In the genomic region with DNA sequence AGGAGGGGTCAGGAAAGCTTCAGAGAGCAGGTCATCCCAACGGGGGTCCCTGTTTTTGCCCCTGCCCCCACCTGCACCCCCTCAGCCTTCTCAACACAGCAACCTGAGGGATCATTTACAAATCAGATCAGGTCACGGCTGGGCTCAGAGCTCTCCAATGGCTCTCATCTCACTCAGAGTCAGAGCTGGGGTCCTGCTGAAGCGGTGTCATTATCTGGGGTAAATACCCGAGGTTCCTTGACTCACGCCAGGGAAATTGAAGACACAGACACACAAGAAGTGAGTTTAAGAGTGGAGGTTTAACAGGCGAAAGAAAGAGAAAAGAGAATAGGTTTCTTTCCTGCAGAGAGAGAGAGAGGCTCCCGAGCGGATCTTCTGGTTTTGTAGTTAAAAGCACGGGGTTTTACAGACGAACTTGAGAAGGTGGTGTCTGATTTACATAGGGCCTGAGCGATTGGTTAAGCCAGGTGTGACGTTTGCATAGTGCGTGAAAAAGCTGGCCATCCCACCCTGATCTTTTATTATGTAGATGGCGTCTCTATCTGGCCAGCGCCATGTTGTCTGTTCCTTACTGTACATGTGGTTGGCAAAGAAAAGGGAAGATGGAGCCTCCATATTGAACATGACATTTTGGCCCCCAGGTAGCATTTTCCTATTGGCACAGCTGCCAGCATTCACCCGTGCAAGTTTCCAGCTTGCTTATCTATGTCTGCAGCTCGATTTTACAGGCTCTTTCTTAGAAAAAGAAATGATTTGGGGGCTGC, we compare ENCODE assay signal across 1 cellular context.
TF ChIP-seq lines count a peak whose summit lies in the region.

No MANE protein-coding gene starts in this region.

TF ChIP-seq in WTC11, 78 proteins besides CTCF, POLR2A, EP300 and RAD21 (continued from another document):
- TF ChIP-seq ATF6 (CRISPR knock-in tag; IDR thresholded peaks at IDR 0.05) (no peak), MAX (CRISPR knock-in tag; IDR thresholded peaks at IDR 0.05) (peak; percentile 65), GRHL2 (CRISPR knock-in tag; IDR thresholded peaks at IDR 0.05; ENCODE audit: insufficient replicate concordance, severe bottlenecking) (no peak), ZNF671 (CRISPR knock-in tag; IDR thresholded peaks at IDR 0.05) (no peak), PREB (CRISPR knock-in tag; IDR thresholded peaks at IDR 0.05; ENCODE audit: borderline replicate concordance) (no peak), NFATC4 (CRISPR knock-in tag; IDR thresholded peaks at IDR 0.05) (no peak), ZNF532 (CRISPR knock-in tag; IDR thresholded peaks at IDR 0.05; ENCODE audit: borderline replicate concordance) (peak; percentile 50; the same call in 1 of the 2 replicates)
- TF ChIP-seq, protein P1, sequence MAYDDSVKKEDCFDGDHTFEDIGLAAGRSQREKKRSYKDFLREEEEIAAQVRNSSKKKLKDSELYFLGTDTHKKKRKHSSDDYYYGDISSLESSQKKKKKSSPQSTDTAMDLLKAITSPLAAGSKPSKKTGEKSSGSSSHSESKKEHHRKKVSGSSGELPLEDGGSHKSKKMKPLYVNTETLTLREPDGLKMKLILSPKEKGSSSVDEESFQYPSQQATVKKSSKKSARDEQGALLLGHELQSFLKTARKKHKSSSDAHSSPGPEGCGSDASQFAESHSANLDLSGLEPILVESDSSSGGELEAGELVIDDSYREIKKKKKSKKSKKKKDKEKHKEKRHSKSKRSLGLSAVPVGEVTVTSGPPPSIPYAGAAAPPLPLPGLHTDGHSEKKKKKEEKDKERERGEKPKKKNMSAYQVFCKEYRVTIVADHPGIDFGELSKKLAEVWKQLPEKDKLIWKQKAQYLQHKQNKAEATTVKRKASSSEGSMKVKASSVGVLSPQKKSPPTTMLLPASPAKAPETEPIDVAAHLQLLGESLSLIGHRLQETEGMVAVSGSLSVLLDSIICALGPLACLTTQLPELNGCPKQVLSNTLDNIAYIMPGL (CRISPR knock-in tag; IDR thresholded peaks at IDR 0.05): no peak
- TF ChIP-seq, protein P2, sequence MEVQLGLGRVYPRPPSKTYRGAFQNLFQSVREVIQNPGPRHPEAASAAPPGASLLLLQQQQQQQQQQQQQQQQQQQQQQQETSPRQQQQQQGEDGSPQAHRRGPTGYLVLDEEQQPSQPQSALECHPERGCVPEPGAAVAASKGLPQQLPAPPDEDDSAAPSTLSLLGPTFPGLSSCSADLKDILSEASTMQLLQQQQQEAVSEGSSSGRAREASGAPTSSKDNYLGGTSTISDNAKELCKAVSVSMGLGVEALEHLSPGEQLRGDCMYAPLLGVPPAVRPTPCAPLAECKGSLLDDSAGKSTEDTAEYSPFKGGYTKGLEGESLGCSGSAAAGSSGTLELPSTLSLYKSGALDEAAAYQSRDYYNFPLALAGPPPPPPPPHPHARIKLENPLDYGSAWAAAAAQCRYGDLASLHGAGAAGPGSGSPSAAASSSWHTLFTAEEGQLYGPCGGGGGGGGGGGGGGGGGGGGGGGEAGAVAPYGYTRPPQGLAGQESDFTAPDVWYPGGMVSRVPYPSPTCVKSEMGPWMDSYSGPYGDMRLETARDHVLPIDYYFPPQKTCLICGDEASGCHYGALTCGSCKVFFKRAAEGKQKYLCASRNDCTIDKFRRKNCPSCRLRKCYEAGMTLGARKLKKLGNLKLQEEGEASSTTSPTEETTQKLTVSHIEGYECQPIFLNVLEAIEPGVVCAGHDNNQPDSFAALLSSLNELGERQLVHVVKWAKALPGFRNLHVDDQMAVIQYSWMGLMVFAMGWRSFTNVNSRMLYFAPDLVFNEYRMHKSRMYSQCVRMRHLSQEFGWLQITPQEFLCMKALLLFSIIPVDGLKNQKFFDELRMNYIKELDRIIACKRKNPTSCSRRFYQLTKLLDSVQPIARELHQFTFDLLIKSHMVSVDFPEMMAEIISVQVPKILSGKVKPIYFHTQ (CRISPR knock-in tag; IDR thresholded peaks at IDR 0.05): no peak
- TF ChIP-seq, protein P3, sequence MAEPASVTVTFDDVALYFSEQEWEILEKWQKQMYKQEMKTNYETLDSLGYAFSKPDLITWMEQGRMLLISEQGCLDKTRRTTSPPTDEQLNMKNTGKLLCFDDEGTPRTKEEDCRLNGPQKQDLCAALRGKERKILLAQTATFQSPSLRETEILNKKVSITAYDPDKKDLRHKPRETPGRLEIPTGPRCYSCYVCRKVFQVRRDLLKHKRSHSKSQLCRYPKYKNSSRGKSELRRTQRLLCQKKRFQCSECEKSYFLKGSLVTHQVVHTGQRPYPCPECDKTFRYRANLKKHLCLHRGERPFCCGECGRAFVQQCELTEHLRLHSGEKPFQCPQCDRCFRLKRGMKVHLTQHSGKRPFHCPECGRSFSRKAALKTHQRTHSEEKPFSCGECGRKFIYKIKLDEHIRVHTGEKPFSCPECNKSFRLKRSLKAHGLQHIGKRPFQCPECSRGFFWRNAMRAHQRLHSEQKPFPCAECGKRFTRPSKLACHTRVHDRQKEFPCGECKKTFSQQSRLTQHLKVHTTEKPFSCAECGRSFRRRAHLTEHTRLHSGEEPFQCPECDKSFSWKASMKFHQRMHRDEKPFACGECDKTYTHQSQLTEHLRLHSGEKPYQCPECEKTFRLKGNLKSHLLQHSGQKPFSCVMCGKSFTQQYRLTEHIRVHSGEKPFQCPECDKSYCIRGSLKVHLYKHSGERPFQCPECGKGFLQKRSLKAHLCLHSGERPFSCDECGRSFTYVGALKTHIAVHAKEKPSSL (CRISPR knock-in tag; conservative IDR thresholded peaks at IDR 0.05): no peak
- TF ChIP-seq, protein P4, sequence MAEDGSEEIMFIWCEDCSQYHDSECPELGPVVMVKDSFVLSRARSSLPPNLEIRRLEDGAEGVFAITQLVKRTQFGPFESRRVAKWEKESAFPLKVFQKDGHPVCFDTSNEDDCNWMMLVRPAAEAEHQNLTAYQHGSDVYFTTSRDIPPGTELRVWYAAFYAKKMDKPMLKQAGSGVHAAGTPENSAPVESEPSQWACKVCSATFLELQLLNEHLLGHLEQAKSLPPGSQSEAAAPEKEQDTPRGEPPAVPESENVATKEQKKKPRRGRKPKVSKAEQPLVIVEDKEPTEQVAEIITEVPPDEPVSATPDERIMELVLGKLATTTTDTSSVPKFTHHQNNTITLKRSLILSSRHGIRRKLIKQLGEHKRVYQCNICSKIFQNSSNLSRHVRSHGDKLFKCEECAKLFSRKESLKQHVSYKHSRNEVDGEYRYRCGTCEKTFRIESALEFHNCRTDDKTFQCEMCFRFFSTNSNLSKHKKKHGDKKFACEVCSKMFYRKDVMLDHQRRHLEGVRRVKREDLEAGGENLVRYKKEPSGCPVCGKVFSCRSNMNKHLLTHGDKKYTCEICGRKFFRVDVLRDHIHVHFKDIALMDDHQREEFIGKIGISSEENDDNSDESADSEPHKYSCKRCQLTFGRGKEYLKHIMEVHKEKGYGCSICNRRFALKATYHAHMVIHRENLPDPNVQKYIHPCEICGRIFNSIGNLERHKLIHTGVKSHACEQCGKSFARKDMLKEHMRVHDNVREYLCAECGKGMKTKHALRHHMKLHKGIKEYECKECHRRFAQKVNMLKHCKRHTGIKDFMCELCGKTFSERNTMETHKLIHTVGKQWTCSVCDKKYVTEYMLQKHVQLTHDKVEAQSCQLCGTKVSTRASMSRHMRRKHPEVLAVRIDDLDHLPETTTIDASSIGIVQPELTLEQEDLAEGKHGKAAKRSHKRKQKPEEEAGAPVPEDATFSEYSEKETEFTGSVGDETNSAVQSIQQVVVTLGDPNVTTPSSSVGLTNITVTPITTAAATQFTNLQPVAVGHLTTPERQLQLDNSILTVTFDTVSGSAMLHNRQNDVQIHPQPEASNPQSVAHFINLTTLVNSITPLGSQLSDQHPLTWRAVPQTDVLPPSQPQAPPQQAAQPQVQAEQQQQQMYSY (CRISPR knock-in tag; IDR thresholded peaks at IDR 0.05): no peak
